ENCODE assay signal across 6 cellular contexts in the genomic region with DNA sequence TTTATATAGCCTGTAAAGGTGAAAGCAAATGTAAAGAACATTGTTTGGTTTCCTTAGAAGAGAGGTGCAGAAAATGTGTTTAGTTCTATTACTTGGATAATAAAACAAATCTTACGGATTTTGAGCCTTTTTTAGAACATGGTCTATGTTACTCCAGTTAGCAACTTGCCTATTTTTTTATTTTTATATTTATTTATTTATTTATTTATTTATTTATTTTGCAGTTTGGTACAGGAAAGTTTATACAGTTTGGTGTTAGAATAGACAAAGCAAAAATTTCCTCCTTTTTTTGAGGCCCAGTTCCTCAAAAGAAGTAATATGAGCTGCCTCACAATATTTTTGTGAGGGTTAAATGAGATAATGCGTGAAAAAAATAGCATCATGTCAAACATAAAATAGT.
"Had no signal": no experiment of that assay in that cellular context is flagged by ENCODE, and none has a peak within 500 bp of the region (broad histone marks: within the 10 kb centered on the region; RNA-seq: fewer than 3 reads in every experiment).

No MANE protein-coding gene starts in this region.

- DNase-seq: IMR-90, KBM-7, KG1 had no signal

- H3K27ac ChIP-seq: HL-60, KMS-11 had no signal

- H3K4me3 ChIP-seq: K562 had no signal
